Comparison of ENCODE assay signal across 8 cellular contexts in the genomic region with DNA sequence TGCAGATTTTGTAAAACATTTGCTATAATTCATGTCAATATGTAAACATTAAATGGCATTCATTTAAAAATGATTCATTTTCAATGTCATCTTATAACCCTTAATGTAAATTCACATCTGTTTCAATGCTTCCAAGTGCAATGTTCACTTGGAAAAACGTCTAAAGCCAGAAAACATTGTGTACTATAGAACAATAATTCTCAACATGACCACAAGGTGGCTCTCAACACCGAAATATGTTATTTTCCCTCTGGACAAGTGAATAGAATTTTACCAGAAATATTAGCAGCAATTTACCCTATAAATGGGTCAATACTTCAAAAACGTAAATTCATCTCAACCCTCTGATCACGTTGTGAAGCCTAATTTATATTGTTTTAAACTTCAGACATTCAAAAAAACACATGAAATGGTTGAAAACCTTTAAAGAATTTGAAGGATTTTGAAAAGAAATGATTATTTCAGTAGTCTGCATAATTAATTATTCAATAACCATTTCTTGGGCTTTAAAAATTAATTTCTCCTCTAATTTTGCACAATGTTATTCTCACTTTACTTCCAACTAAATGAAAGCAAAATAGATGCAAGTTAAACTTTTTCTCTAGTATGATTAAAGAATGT. TPM values are rescaled to one million over a fixed set of nuclear protein-coding genes. Genes with fewer than 3 reads are reported as not detected.
DNase-seq lines count a peak whose midpoint lies in the region; ATAC-seq, FAIRE-seq and TF ChIP-seq lines count a peak whose summit lies in the region.

No MANE protein-coding gene starts in this region.

- POLR2A ChIA-PET in activated CD8-positive, alpha-beta T cell treated with anti-CD3 and anti-CD28 coated beads for 36 hours (lab: Charles Lee), result no interaction called here
- POLR2A ChIA-PET in activated CD8-positive, alpha-beta T cell treated with anti-CD3 and anti-CD28 coated beads, Interleukin-2, amount 10 ng/mL, durations not matched to agents 7 days and 5 days (lab: Charles Lee), result no interaction called here

- no peak overlapping the region for H3K4me3 Mint-ChIP-seq in activated CD8-positive, alpha-beta T cell treated with anti-CD3 and anti-CD28 coated beads for 36 hours
- no peak overlapping the region for H3K4me3 Mint-ChIP-seq in activated CD8-positive, alpha-beta T cell treated with anti-CD3 and anti-CD28 coated beads, Interleukin-2, amount 10 ng/mL, durations not matched to agents 7 days and 5 days

- H3K4me3 ChIP-seq in epithelial cell of esophagus (ENCODE audit: low read length), result no peak overlapping the region
- no peak overlapping the region for H3K4me3 ChIP-seq in retinal pigment epithelial cell (ENCODE audit: low read length)

- intact Hi-C loops in activated CD8-positive, alpha-beta T cell treated with anti-CD3 and anti-CD28 coated beads for 36 hours (cut with micrococcal nuclease), result no loop called here

- no peak for FAIRE-seq in HTR-8/SVneo (lab: Jason Lieb, UNC)

- no peak for ATAC-seq in activated CD8-positive, alpha-beta T cell treated with anti-CD3 and anti-CD28 coated beads for 36 hours
- no peak for ATAC-seq in activated CD8-positive, alpha-beta T cell treated with anti-CD3 and anti-CD28 coated beads, Interleukin-2, amount 10 ng/mL, durations not matched to agents 7 days and 5 days

- CTCF ChIA-PET in activated CD8-positive, alpha-beta T cell treated with anti-CD3 and anti-CD28 coated beads for 36 hours (lab: Charles Lee), result no interaction called here
- CTCF ChIA-PET in activated CD8-positive, alpha-beta T cell treated with anti-CD3 and anti-CD28 coated beads, Interleukin-2, amount 10 ng/mL, durations not matched to agents 7 days and 5 days (lab: Charles Lee), result no interaction called here

- no peaks in the 10 kb centered on the region for H3K4me1 Mint-ChIP-seq in activated CD8-positive, alpha-beta T cell treated with anti-CD3 and anti-CD28 coated beads for 36 hours (ENCODE audit: low read depth)
- H3K4me1 Mint-ChIP-seq in activated CD8-positive, alpha-beta T cell treated with anti-CD3 and anti-CD28 coated beads, Interleukin-2, amount 10 ng/mL, durations not matched to agents 7 days and 5 days (ENCODE audit: low read depth), result no peaks in the 10 kb centered on the region

- H3K27ac Mint-ChIP-seq in activated CD8-positive, alpha-beta T cell treated with anti-CD3 and anti-CD28 coated beads for 36 hours, result no peak overlapping the region
- H3K27ac Mint-ChIP-seq in activated CD8-positive, alpha-beta T cell treated with anti-CD3 and anti-CD28 coated beads, Interleukin-2, amount 10 ng/mL, durations not matched to agents 7 days and 5 days, result no peak overlapping the region

- no peaks in the 10 kb centered on the region for H3K36me3 Mint-ChIP-seq in activated CD8-positive, alpha-beta T cell treated with anti-CD3 and anti-CD28 coated beads for 36 hours (ENCODE audit: low read depth)
- H3K36me3 Mint-ChIP-seq in activated CD8-positive, alpha-beta T cell treated with anti-CD3 and anti-CD28 coated beads, Interleukin-2, amount 10 ng/mL, durations not matched to agents 7 days and 5 days (ENCODE audit: low read depth), result no peaks in the 10 kb centered on the region

- DNase-seq in activated CD8-positive, alpha-beta T cell treated with anti-CD3 and anti-CD28 coated beads for 36 hours, result peak; percentile 2
- no peak for DNase-seq in activated CD8-positive, alpha-beta T cell treated with anti-CD3 and anti-CD28 coated beads, Interleukin-2, amount 10 ng/mL, durations not matched to agents 7 days and 5 days
- DNase-seq in HTR-8/SVneo (ENCODE audit: insufficient read length, low spot score) (peak; percentile 31), OCI-M2 (lab: John Stamatoyannopoulos, UW; ENCODE audit: unreplicated experiment) (peak; percentile 13), epithelial cell of esophagus (ENCODE audit: low read depth) (peak; percentile 48), retinal pigment epithelial cell (ENCODE audit: low read depth) (no peak)
- DNase-seq in stimulated activated CD4-positive, alpha-beta T cell treated with anti-CD3 and anti-CD28 coated beads, Interleukin-4, amount 100 ng/mL, for 4 hours, result no peak
- DNase-seq in activated naive CD4-positive, alpha-beta T cell treated with anti-CD3 and anti-CD28 coated beads, Interleukin-2, amount 50 U/mL, for 16 hours, result no peak

- no peaks in the 10 kb centered on the region for H3K27me3 Mint-ChIP-seq in activated CD8-positive, alpha-beta T cell treated with anti-CD3 and anti-CD28 coated beads for 36 hours
- no peaks in the 10 kb centered on the region for H3K27me3 Mint-ChIP-seq in activated CD8-positive, alpha-beta T cell treated with anti-CD3 and anti-CD28 coated beads, Interleukin-2, amount 10 ng/mL, durations not matched to agents 7 days and 5 days (ENCODE audit: low read depth)

- H3K9me3 Mint-ChIP-seq in activated CD8-positive, alpha-beta T cell treated with anti-CD3 and anti-CD28 coated beads for 36 hours, result peaks cover 5% of the 10 kb centered on the region
- H3K9me3 Mint-ChIP-seq in activated CD8-positive, alpha-beta T cell treated with anti-CD3 and anti-CD28 coated beads, Interleukin-2, amount 10 ng/mL, durations not matched to agents 7 days and 5 days (ENCODE audit: insufficient read depth), result no peaks in the 10 kb centered on the region

- peak; percentile 76 for TF ChIP-seq CTCF in activated CD8-positive, alpha-beta T cell treated with anti-CD3 and anti-CD28 coated beads for 36 hours (IDR thresholded peaks at IDR 0.05)
- TF ChIP-seq CTCF in epithelial cell of esophagus (IDR thresholded peaks at IDR 0.05; ENCODE audit: insufficient read depth, low read depth, low read length, missing control alignments) (peak; percentile 56), retinal pigment epithelial cell (conservative IDR thresholded peaks at IDR 0.05; ENCODE audit: low read depth, low read length) (peak; percentile 50)

RNA-seq across cellular contexts. Expression of gene CDH10, which starts 11.0 kb away (rescaled TPM):
- total RNA-seq in activated CD8-positive, alpha-beta T cell treated with anti-CD3 and anti-CD28 coated beads for 36 hours, result not detected
- not detected for total RNA-seq in activated CD8-positive, alpha-beta T cell treated with anti-CD3 and anti-CD28 coated beads, Interleukin-2, amount 10 ng/mL, durations not matched to agents 7 days and 5 days

Comparison
In these comparisons a context has a peak if more than half of its experiments do, and no peak if none do; other contexts are left out.
1. DNase-seq: peak in activated CD8-positive, alpha-beta T cell treated with anti-CD3 and anti-CD28 coated beads for 36 hours (single experiment), HTR-8/SVneo (single experiment), OCI-M2 (single experiment) and epithelial cell of esophagus (single experiment); none in activated CD8-positive, alpha-beta T cell treated with anti-CD3 and anti-CD28 coated beads, Interleukin-2, amount 10 ng/mL, durations not matched to agents 7 days and 5 days (single experiment), retinal pigment epithelial cell (single experiment), stimulated activated CD4-positive, alpha-beta T cell treated with anti-CD3 and anti-CD28 coated beads, Interleukin-4, amount 100 ng/mL, for 4 hours (0 of 2) and activated naive CD4-positive, alpha-beta T cell treated with anti-CD3 and anti-CD28 coated beads, Interleukin-2, amount 50 U/mL, for 16 hours (single experiment).
2. Peak in every context shown above with its lines, with median percentiles within 50 percentile points of each other: CTCF ChIP-seq.